9 cellular contexts compared by ENCODE assay signal in genomic region chr6:53956068-53956711, GRCh38.
DNase-seq lines count a peak whose midpoint lies in the region; ATAC-seq and TF ChIP-seq lines count a peak whose summit lies in the region.
"Had no signal": no experiment of that assay in that cellular context is flagged by ENCODE, and none has a peak within 500 bp of the region (broad histone marks: within the 10 kb centered on the region; RNA-seq: fewer than 3 reads in every experiment).

No MANE protein-coding gene starts in this region.

- intact Hi-C loops in MCF 10A (cut with micrococcal nuclease): loop anchor here (1.0 to 5.0 kb wide), 4 partner anchors 162 to 463 kb away; no protein-coding TSS in a partner anchor

- peak; percentile 67 for TF ChIP-seq CTCF in MCF 10A (IDR thresholded peaks at IDR 0.05; ENCODE audit: unreplicated experiment)

- H3K27me3 Mint-ChIP-seq in MCF 10A (ENCODE audit: insufficient read depth, unreplicated experiment): no peaks in the 10 kb centered on the region
- H3K27me3 Mint-ChIP-seq: IgD-negative memory B cell had no signal

- DNase-seq in COR-L47 (lab: John Stamatoyannopoulos, UW) (peak; percentile 77), GM19238 (ENCODE audit: insufficient read length, low spot score) (peak; percentile 41), NCI-H748 (lab: John Stamatoyannopoulos, UW; ENCODE audit: unreplicated experiment) (peak; percentile 92), MCF 10A (ENCODE audit: unreplicated experiment) (peak; percentile 70), iPS-NIHi11 (ENCODE audit: low spot score) (peak; percentile 78)
- peak; percentile 32 for DNase-seq in stimulated activated naive CD8-positive, alpha-beta T cell treated with anti-CD3 and anti-CD28 coated beads, Interleukin-15, Interleukin-2, amounts not matched to agents 100 U/mL and 50 U/mL, for 24 hours

- no peaks in the 10 kb centered on the region for H3K4me1 Mint-ChIP-seq in MCF 10A (ENCODE audit: insufficient read depth, unreplicated experiment)
- H3K4me1 Mint-ChIP-seq: IgD-negative memory B cell had no signal

- H3K27ac Mint-ChIP-seq in MCF 10A (ENCODE audit: low read depth, unreplicated experiment): no peak overlapping the region
- H3K27ac Mint-ChIP-seq: IgD-negative memory B cell had no signal

- H3K9me3 Mint-ChIP-seq in MCF 10A (ENCODE audit: unreplicated experiment): no peaks in the 10 kb centered on the region

- BruUV-seq in MCF 10A (replicated peaks; lab: Mats Ljungman, UMichigan): no TSS peak

- H3K4me3 Mint-ChIP-seq in MCF 10A (ENCODE audit: unreplicated experiment): no peak overlapping the region

- ATAC-seq in HG03469 (IDR thresholded peaks at IDR 0.05; ENCODE audit: unreplicated experiment) (peak; percentile 53), HG03521 (IDR thresholded peaks at IDR 0.05; ENCODE audit: unreplicated experiment) (no peak)
- ATAC-seq in stimulated activated naive CD8-positive, alpha-beta T cell treated with anti-CD3 and anti-CD28 coated beads, Interleukin-15, Interleukin-2, amounts not matched to agents 100 U/mL and 50 U/mL, for 24 hours: peak; percentile 40

- H3K36me3 Mint-ChIP-seq in MCF 10A (ENCODE audit: insufficient read depth, unreplicated experiment): no peaks in the 10 kb centered on the region

- CTCF ChIA-PET in MCF 10A (lab: Yijun Ruan, JAX): interaction anchor here (0.6 to 6.1 kb wide), 30 partner anchors 9 to 638 kb away, joined by 3 to 68 read pairs (median 4); partner anchors contain the start of gene LRRC1

- POLR2A ChIA-PET in MCF 10A (lab: Yijun Ruan, JAX): interaction anchor here (1.2 to 2.5 kb wide), 5 partner anchors 12 to 237 kb away, joined by 3 to 29 read pairs (median 5); partner anchors contain the start of gene LRRC1

Comparison
In these comparisons a context has a peak if more than half of its experiments do, and no peak if none do; other contexts are left out.
1. DNase-seq: peak in every context shown above with its lines; median percentile 92 in NCI-H748; 78 in iPS-NIHi11; 77 in COR-L47; 70 in MCF 10A; 41 in GM19238; 32 in stimulated activated naive CD8-positive, alpha-beta T cell treated with anti-CD3 and anti-CD28 coated beads, Interleukin-15, Interleukin-2, amounts not matched to agents 100 U/mL and 50 U/mL, for 24 hours.